Comparison of ENCODE assay signal across 14 cellular contexts in the genomic region with DNA sequence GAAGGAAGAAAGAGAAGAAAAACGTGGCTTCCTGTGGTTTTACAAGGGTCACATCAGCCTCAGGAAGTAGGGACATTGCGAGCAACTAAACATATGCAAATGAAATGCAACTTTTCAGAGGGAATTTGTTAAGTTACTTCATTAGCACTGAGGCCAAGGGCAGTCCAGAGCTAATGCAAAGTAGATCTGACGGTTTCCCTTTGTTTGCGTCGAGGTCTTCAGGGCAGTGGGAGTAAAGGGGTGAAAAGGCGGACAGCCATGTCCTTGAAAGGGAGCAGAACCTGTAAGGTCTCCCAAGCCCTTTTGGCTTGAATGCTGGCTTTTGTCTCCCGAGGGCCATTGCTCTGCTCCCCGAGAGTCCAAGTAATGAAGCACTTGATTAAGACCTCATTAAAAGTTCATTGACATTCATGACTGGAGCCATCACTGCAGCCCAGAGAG.
"Had no signal": no experiment of that assay in that cellular context is flagged by ENCODE, and none has a peak within 500 bp of the region (broad histone marks: within the 10 kb centered on the region; RNA-seq: fewer than 3 reads in every experiment).

No MANE protein-coding gene starts in this region.

- H3K27ac Mint-ChIP-seq: activated CD8-positive, alpha-beta T cell treated with anti-CD3 and anti-CD28 coated beads for 36 hours; activated naive CD4-positive, alpha-beta T cell treated with anti-CD3 and anti-CD28 coated beads for 36 hours; memory B cell; nephron had no signal

- H3K4me1 Mint-ChIP-seq: memory B cell had no signal

- ATAC-seq: activated CD8-positive, alpha-beta T cell treated with anti-CD3 and anti-CD28 coated beads for 36 hours; gastrocnemius medialis; left lung; psoas muscle; stimulated activated naive CD8-positive, alpha-beta T cell treated with anti-CD3 and anti-CD28 coated beads, Interleukin-15, Interleukin-2, amounts not matched to agents 100 U/mL and 50 U/mL, for 24 hours had no signal

- DNase-seq: activated CD8-positive, alpha-beta T cell treated with anti-CD3 and anti-CD28 coated beads for 36 hours; activated naive CD4-positive, alpha-beta T cell treated with anti-CD3 and anti-CD28 coated beads for 36 hours; cortex of kidney; effector CD8-positive, alpha-beta T cell; gastrocnemius medialis; islet precursor cell; left lung; psoas muscle; sigmoid colon; stimulated activated CD4-positive, alpha-beta T cell treated with anti-CD3 and anti-CD28 coated beads, Interleukin-12 subunit alpha, Interleukin-12 subunit beta, amount 100 ng/mL, for 4 hours; stimulated activated naive CD8-positive, alpha-beta T cell treated with anti-CD3 and anti-CD28 coated beads, Interleukin-15, Interleukin-2, amounts not matched to agents 100 U/mL and 50 U/mL, for 24 hours; upper lobe of left lung had no signal

- H3K9me3 ChIP-seq: gastrocnemius medialis, left lung, psoas muscle, sigmoid colon, upper lobe of left lung had no signal

- H3K36me3 ChIP-seq: gastrocnemius medialis, left lung, sigmoid colon, upper lobe of left lung had no signal

- H3K4me3 ChIP-seq: gastrocnemius medialis, left lung, psoas muscle, sigmoid colon, upper lobe of left lung had no signal

- H3K27me3 ChIP-seq: gastrocnemius medialis, left lung, sigmoid colon, upper lobe of left lung had no signal

- H3K27ac ChIP-seq: gastrocnemius medialis, left lung, psoas muscle, sigmoid colon, upper lobe of left lung had no signal

- H3K36me3 Mint-ChIP-seq: memory B cell had no signal

- H3K9me3 Mint-ChIP-seq: activated CD8-positive, alpha-beta T cell treated with anti-CD3 and anti-CD28 coated beads for 36 hours; activated naive CD4-positive, alpha-beta T cell treated with anti-CD3 and anti-CD28 coated beads for 36 hours; nephron had no signal

- H3K4me1 ChIP-seq: sigmoid colon, upper lobe of left lung had no signal

- H3K4me3 Mint-ChIP-seq: activated CD8-positive, alpha-beta T cell treated with anti-CD3 and anti-CD28 coated beads for 36 hours; activated naive CD4-positive, alpha-beta T cell treated with anti-CD3 and anti-CD28 coated beads for 36 hours; memory B cell; nephron had no signal
